ENCODE assay signal across 1 cellular context in genomic region chr6:79375635-79376425, GRCh38.
TF ChIP-seq lines count a peak whose summit lies in the region.

No MANE protein-coding gene starts in this region.

TF ChIP-seq in HEK293, 187 proteins besides CTCF, POLR2A, EP300 and RAD21 (continued from another document):
- TF ChIP-seq PATZ1 (tag by site-specific recombination; IDR thresholded peaks at IDR 0.05) (no peak), ZNF580 (tag by site-specific recombination; IDR thresholded peaks at IDR 0.05) (no peak), ZNF394 (tag by site-specific recombination; IDR thresholded peaks at IDR 0.05; ENCODE audit: borderline replicate concordance) (no peak), ZNF501 (tag by site-specific recombination; IDR thresholded peaks at IDR 0.05) (no peak), ZNF449 (tag by site-specific recombination; IDR thresholded peaks at IDR 0.05) (no peak), ZSCAN16 (tag by site-specific recombination; IDR thresholded peaks at IDR 0.05) (no peak), ZNF155 (tag by site-specific recombination; IDR thresholded peaks at IDR 0.05) (no peak)
